Comparison of ENCODE assay signal across 18 cellular contexts in genomic region chr3:129032716-129033115, GRCh38. TPM values are rescaled to one million over a fixed set of nuclear protein-coding genes. Genes with fewer than 3 reads are reported as not detected.
DNase-seq lines count a peak whose midpoint lies in the region; ATAC-seq and TF ChIP-seq lines count a peak whose summit lies in the region.
"Had no signal": no experiment of that assay in that cellular context is flagged by ENCODE, and none has a peak within 500 bp of the region (broad histone marks: within the 10 kb centered on the region; RNA-seq: fewer than 3 reads in every experiment).

No MANE protein-coding gene starts in this region.

- H3K4me1 ChIP-seq in osteoblast (ENCODE audit: insufficient read depth, low read length), result no peaks in the 10 kb centered on the region

- ATAC-seq in Right ventricle myocardium superior (ENCODE audit: poor library complexity), result no peak
- ATAC-seq in left ventricle myocardium superior, result no peak
- ATAC-seq in HG02763 (IDR thresholded peaks at IDR 0.05; ENCODE audit: unreplicated experiment), result no peak
- no peak for ATAC-seq in GM18907 (IDR thresholded peaks at IDR 0.05; ENCODE audit: unreplicated experiment)
- ATAC-seq in HG03175 (IDR thresholded peaks at IDR 0.05; ENCODE audit: unreplicated experiment), result no peak
- ATAC-seq: HCT116 had no signal

- H3K27me3 Mint-ChIP-seq in chondrocyte (ENCODE audit: low read depth), result peaks cover 1% of the 10 kb centered on the region
- H3K27me3 Mint-ChIP-seq: CD4-positive, alpha-beta T cell had no signal

- H3K4me3 ChIP-seq in osteoblast (ENCODE audit: insufficient read depth, low read length), result no peak overlapping the region

- H3K27ac Mint-ChIP-seq in chondrocyte (ENCODE audit: unreplicated experiment), result no peak overlapping the region
- H3K27ac Mint-ChIP-seq: CD4-positive, alpha-beta T cell had no signal

- H3K36me3 Mint-ChIP-seq in chondrocyte (ENCODE audit: low read depth), result no peaks in the 10 kb centered on the region

- no peaks in the 10 kb centered on the region for H3K9me3 ChIP-seq in osteoblast (ENCODE audit: low read depth, low read length)

- TF ChIP-seq CTCF in chondrocyte (IDR thresholded peaks at IDR 0.05), result no peak
- TF ChIP-seq CTCF in osteoblast (IDR thresholded peaks at IDR 0.05; ENCODE audit: extremely low read depth, low read depth, low read length), result no peak

- no peaks in the 10 kb centered on the region for H3K36me3 ChIP-seq in osteoblast (ENCODE audit: insufficient read depth, low read length)

- intact Hi-C loops in Right ventricle myocardium superior (cut with DNase I) (no loop called here), left ventricle myocardium superior (cut with micrococcal nuclease) (no loop called here)

- H3K4me2 ChIP-seq in osteoblast (ENCODE audit: insufficient read depth, low read length), result no peak overlapping the region

- H3K27me3 ChIP-seq in osteoblast (ENCODE audit: insufficient read depth, low read length), result no peaks in the 10 kb centered on the region

- no peaks in the 10 kb centered on the region for H3K9me3 Mint-ChIP-seq in chondrocyte (ENCODE audit: low read depth)
- H3K9me3 Mint-ChIP-seq: CD4-positive, alpha-beta T cell had no signal

- H4K20me1 ChIP-seq in osteoblast (ENCODE audit: insufficient read depth, low read length), result no peaks in the 10 kb centered on the region

- no peak overlapping the region for H3K4me3 Mint-ChIP-seq in chondrocyte (ENCODE audit: unreplicated experiment)
- H3K4me3 Mint-ChIP-seq: CD4-positive, alpha-beta T cell had no signal

- no peak overlapping the region for H3K27ac ChIP-seq in osteoblast (ENCODE audit: low read depth, low read length)

- H2AFZ ChIP-seq in osteoblast (ENCODE audit: low read length), result no peak overlapping the region

- no peaks in the 10 kb centered on the region for H3K79me2 ChIP-seq in osteoblast (ENCODE audit: insufficient read depth, low read length)

- DNase-seq in Right ventricle myocardium superior (peak; percentile 20), left ventricle myocardium superior (no peak), chondrocyte (ENCODE audit: low spot score) (peak; percentile 85), osteoblast (ENCODE audit: insufficient read length, low spot score, missing footprints) (peak; percentile 41)
- DNase-seq: 8988T; AML-193; C1 segment of cervical spinal cord; Calu3; CD4-positive, alpha-beta T cell; DMS79; IMR-90 had no signal

- no peaks in the 10 kb centered on the region for H3K4me1 Mint-ChIP-seq in chondrocyte (ENCODE audit: low read depth)

RNA-seq across cellular contexts. Expression of gene GP9, which starts 27.9 kb away (rescaled TPM):
- total RNA-seq in Right ventricle myocardium superior, result not detected
- total RNA-seq in left ventricle myocardium superior, result not detected
- not detected in 3 replicates for total RNA-seq in chondrocyte
- not detected in 2 replicates for total RNA-seq in osteoblast
- total RNA-seq: Calu3; CD4-positive, alpha-beta T cell; G401; H1; HT-29; IMR-90 had no signal

RNA-seq across cellular contexts. Expression of gene EFCC1, which starts 31.6 kb away (rescaled TPM):
- total RNA-seq in Right ventricle myocardium superior (2.4 TPM), left ventricle myocardium superior (3.0 TPM), chondrocyte (0.13 TPM in 1 of 3 replicates, not detected in the others), osteoblast (not detected in 2 replicates)
- total RNA-seq: Calu3, G401, IMR-90 had no signal

RNA-seq across cellular contexts. Expression of gene CFAP92, which starts 38.8 kb away (rescaled TPM):
- total RNA-seq in Right ventricle myocardium superior (not detected), left ventricle myocardium superior (0.27 TPM), chondrocyte (not detected in 3 replicates), osteoblast (not detected in 2 replicates)
- total RNA-seq: G401, IMR-90 had no signal
